8 cellular contexts compared by ENCODE assay signal in the genomic region with DNA sequence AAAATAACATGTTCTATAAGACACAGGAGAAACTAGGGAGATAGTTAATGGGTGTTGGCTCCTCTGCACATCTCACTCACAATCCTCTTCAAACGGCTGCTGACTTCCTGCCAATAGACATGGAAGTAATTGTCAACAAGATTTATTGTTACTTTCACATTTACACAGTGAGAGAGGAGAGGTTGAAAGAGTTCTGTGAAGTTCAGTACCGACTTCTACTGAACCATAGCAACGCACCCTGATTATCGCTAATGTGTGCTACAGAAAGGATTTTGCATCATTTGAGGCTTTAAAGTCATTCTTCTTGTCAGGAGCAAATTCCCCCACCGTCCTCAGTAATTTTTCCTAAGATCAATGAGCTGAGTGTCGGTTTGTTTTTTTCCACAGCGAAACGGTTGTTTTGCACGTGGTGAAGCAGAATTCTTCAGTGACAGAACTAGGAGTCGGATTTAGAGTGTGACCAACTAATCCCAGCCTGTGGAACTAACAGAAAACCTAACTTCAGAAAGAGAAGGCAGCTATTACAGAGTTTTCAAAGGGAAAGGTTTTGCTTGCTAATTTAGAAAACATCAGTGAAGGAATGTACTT.
DNase-seq lines count a peak whose midpoint lies in the region; ATAC-seq and TF ChIP-seq lines count a peak whose summit lies in the region.

No MANE protein-coding gene starts in this region.

- no peaks in the 10 kb centered on the region for H3K36me3 ChIP-seq in right atrium auricular region

- no peak for TF ChIP-seq CTCF in right atrium auricular region (IDR thresholded peaks at IDR 0.05)

- DNase-seq in Caki2 (ENCODE audit: low read depth) (peak; percentile 63), myocyte (ENCODE audit: low read depth) (peak; percentile 17), ecto neural progenitor cell (ENCODE audit: low spot score) (no peak), midbrain (lab: John Stamatoyannopoulos, UW) (no peak), mesenteric fat pad (ENCODE audit: low spot score) (no peak), right atrium auricular region (ENCODE audit: low spot score) (no peak)

- H3K27ac Mint-ChIP-seq in activated T-helper 17 cell treated with anti-CD3 and anti-CD28 coated beads, Interleukin-2, amount 50 U/mL, for 72 hours, result no peak overlapping the region

- no peaks in the 10 kb centered on the region for H3K4me1 ChIP-seq in right atrium auricular region

- no peaks in the 10 kb centered on the region for H3K36me3 Mint-ChIP-seq in activated T-helper 17 cell treated with anti-CD3 and anti-CD28 coated beads, Interleukin-2, amount 50 U/mL, for 72 hours (ENCODE audit: low read depth)

- H3K4me1 Mint-ChIP-seq in activated T-helper 17 cell treated with anti-CD3 and anti-CD28 coated beads, Interleukin-2, amount 50 U/mL, for 72 hours, result no peaks in the 10 kb centered on the region

- H3K9me3 ChIP-seq in right atrium auricular region, result no peaks in the 10 kb centered on the region

- in situ Hi-C loops in Caki2 (cut with HindIII; ENCODE audit: low pct_unique_long_range_greater_than_20kb, low sequenced_read_pairs), result no loop called here

- H3K4me3 Mint-ChIP-seq in activated T-helper 17 cell treated with anti-CD3 and anti-CD28 coated beads, Interleukin-2, amount 50 U/mL, for 72 hours, result peak overlapping the region; percentile 49

- no peak overlapping the region for H3K4me3 ChIP-seq in right atrium auricular region

- H3K27ac ChIP-seq in right atrium auricular region, result no peak overlapping the region

- no peaks in the 10 kb centered on the region for H3K27me3 Mint-ChIP-seq in activated T-helper 17 cell treated with anti-CD3 and anti-CD28 coated beads, Interleukin-2, amount 50 U/mL, for 72 hours

- peaks cover 8% of the 10 kb centered on the region for H3K9me3 Mint-ChIP-seq in activated T-helper 17 cell treated with anti-CD3 and anti-CD28 coated beads, Interleukin-2, amount 50 U/mL, for 72 hours

- no peaks in the 10 kb centered on the region for H3K27me3 ChIP-seq in right atrium auricular region

- ATAC-seq in HG03159 (IDR thresholded peaks at IDR 0.05; ENCODE audit: unreplicated experiment), result peak; percentile 62
- no peak for ATAC-seq in activated T-helper 17 cell treated with anti-CD3 and anti-CD28 coated beads, Interleukin-2, amount 50 U/mL, for 72 hours (replicated peaks)

Comparison
In these comparisons a context has a peak if more than half of its experiments do, and no peak if none do; other contexts are left out.
1. DNase-seq: peak in Caki2 (single experiment) and myocyte (single experiment); none in ecto neural progenitor cell (single experiment), midbrain (single experiment), mesenteric fat pad (single experiment) and right atrium auricular region (single experiment).